20 cellular contexts compared by ENCODE assay signal in the genomic region with DNA sequence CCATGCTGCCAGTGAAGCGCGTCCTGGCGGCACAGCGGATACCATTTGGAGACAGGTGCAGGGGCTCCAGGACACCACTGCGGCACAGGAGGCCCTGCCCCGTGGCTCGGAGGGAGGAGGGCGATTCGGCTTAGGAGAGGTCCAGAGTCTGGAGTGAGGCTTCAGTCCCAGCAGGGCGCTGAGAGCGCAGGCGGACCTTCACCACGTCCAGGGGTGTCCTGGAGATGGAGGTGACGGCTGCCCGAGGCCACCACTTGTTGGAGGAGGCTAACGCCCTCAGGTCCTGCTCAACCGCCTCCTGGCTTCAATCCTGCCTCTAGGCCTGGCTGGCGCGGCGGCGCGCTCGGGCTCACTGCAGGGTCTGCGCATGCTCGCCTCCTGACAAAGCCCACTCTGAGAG. TPM values are rescaled to one million over a fixed set of nuclear protein-coding genes. Genes with fewer than 3 reads are reported as not detected.
DNase-seq lines count a peak whose midpoint lies in the region; ATAC-seq and TF ChIP-seq lines count a peak whose summit lies in the region.
"Had no signal": no experiment of that assay in that cellular context is flagged by ENCODE, and none has a peak within 500 bp of the region (broad histone marks: within the 10 kb centered on the region; RNA-seq: fewer than 3 reads in every experiment).

No MANE protein-coding gene starts in this region.

- ATAC-seq in naive thymus-derived CD8-positive, alpha-beta T cell, result no peak
- ATAC-seq in GM21529 (IDR thresholded peaks at IDR 0.05; ENCODE audit: unreplicated experiment), result no peak
- ATAC-seq in GM19351 (IDR thresholded peaks at IDR 0.05; ENCODE audit: unreplicated experiment), result no peak

- H3K4me1 ChIP-seq in testis (no peaks in the 10 kb centered on the region), uterus (no peaks in the 10 kb centered on the region)
- H3K4me1 ChIP-seq: BE2C, Peyer's patch, SJCRH30 had no signal

- H3K27me3 ChIP-seq in H7 (ENCODE audit: control insufficient read depth, insufficient read depth, low read length), result no peaks in the 10 kb centered on the region
- H3K27me3 ChIP-seq in testis, result no peaks in the 10 kb centered on the region
- H3K27me3 ChIP-seq in uterus, result peaks cover 0 to 5% of the 10 kb centered on the region in 2 donors
- H3K27me3 ChIP-seq: Peyer's patch, SJCRH30 had no signal

- POLR2A ChIA-PET in naive thymus-derived CD8-positive, alpha-beta T cell (lab: Charles Lee), result no interaction called here

- H3K9me3 Mint-ChIP-seq in naive thymus-derived CD8-positive, alpha-beta T cell, result peaks cover 10 to 34% (median 25%) of the 10 kb centered on the region in 9 donors

- no peaks in the 10 kb centered on the region for H3K27me3 Mint-ChIP-seq in naive thymus-derived CD8-positive, alpha-beta T cell

- TF ChIP-seq CTCF in testis (IDR thresholded peaks at IDR 0.05) (no peak), uterus (IDR thresholded peaks at IDR 0.05) (no peak)

- H3K4me3 ChIP-seq in H7 (ENCODE audit: insufficient read depth, low read depth, low read length) (no peak overlapping the region), testis (peak overlapping the region; percentile 19 to 43), uterus (no peak overlapping the region)
- H3K4me3 ChIP-seq: Peyer's patch, SJCRH30 had no signal

- H3K9me3 ChIP-seq in testis (no peaks in the 10 kb centered on the region), uterus (no peaks in the 10 kb centered on the region)
- H3K9me3 ChIP-seq: BE2C, Peyer's patch, SJCRH30 had no signal

- intact Hi-C loops in testis (cut with DNase I; ENCODE audit: low total_unique reads) (no loop called here), uterus (cut with DNase I; ENCODE audit: low total_unique reads) (loop anchor here (5.0 kb wide), 1 partner anchor 219 kb away; no protein-coding TSS in a partner anchor)

- WGBS in testis, 2 donors, result 42 to 78% methylated on average over 16 to 25 of the region's 25 CpGs

- H3K36me3 ChIP-seq in H7 (replicated peaks; ENCODE audit: control insufficient read depth, insufficient read depth, low read length) (no peaks in the 10 kb centered on the region), testis (ENCODE audit: low read depth, missing control alignments) (no peaks in the 10 kb centered on the region), uterus (no peaks in the 10 kb centered on the region)
- H3K36me3 ChIP-seq: BE2C, Peyer's patch, SJCRH30 had no signal

- H3K36me3 Mint-ChIP-seq in naive thymus-derived CD8-positive, alpha-beta T cell, result peaks cover 6 to 39% (median 25%) of the 10 kb centered on the region in 3 donors
- H3K36me3 Mint-ChIP-seq: CD4-positive, CD25-positive, alpha-beta regulatory T cell had no signal

- H3K27ac ChIP-seq in testis (no peak overlapping the region), uterus (no peak overlapping the region)
- H3K27ac ChIP-seq: KMS-11, Peyer's patch, SJCRH30 had no signal

- H3K4me3 Mint-ChIP-seq in naive thymus-derived CD8-positive, alpha-beta T cell, result no peak overlapping the region
- H3K4me3 Mint-ChIP-seq: CD4-positive, CD25-positive, alpha-beta regulatory T cell had no signal

- TF ChIP-seq POLR2A in testis (IDR thresholded peaks at IDR 0.05) (no peak), uterus (IDR thresholded peaks at IDR 0.05) (no peak)

- peak overlapping the region in 6 of 10 donors; percentile 19 to 100 (median 50) for H3K27ac Mint-ChIP-seq in naive thymus-derived CD8-positive, alpha-beta T cell
- H3K27ac Mint-ChIP-seq: CD4-positive, CD25-positive, alpha-beta regulatory T cell had no signal

- DNase-seq in H7 (peak; percentile 11), SK-N-DZ (ENCODE audit: low spot score) (peak; percentile 20), testis (peak; percentile 56), uterus (no peak)
- no peak for DNase-seq in naive thymus-derived CD8-positive, alpha-beta T cell
- DNase-seq: BE2C; CD4-positive, CD25-positive, alpha-beta regulatory T cell; DND-41; NCI-H1092 treated with DMSO at 0.1 percent for 48 hours; NCI-H1436 treated with DMSO at 0.1 percent for 48 hours; NCI-H2029; NCI-H226; NCI-H510A treated with DMSO at 0.1 percent for 48 hours; NCI-H774; NK-92 treated with Interleukin-12 subunit alpha and Interleukin-12 subunit beta, amount 100 ng/mL, for 24 hours; Peyer's patch; SJCRH30 had no signal

- peaks cover 20 to 46% (median 35%) of the 10 kb centered on the region in 4 donors for H3K4me1 Mint-ChIP-seq in naive thymus-derived CD8-positive, alpha-beta T cell

RNA-seq across cellular contexts. Expression of a gene that starts 45.7 kb away (rescaled TPM):
- 13.3 and 15.4 TPM in 2 replicates for total RNA-seq in H7 (2014; rRNA removed; shearing (Covaris generic))
- 0.54 and 0.74 TPM in 2 replicates for polyA plus RNA-seq in SK-N-DZ (2014; cell fraction: cytosol; rRNA removed)
- polyA plus RNA-seq in SK-N-DZ (2014; cell fraction: nucleus; rRNA removed), result 0.30 and 0.37 TPM in 2 replicates
- total RNA-seq in naive thymus-derived CD8-positive, alpha-beta T cell, result 1 to 10 TPM; 2.4 TPM
- polyA plus RNA-seq in naive thymus-derived CD8-positive, alpha-beta T cell, result under 1 TPM; 0.30 to 0.88 (median 0.82) TPM
- 1 to 10 TPM; 2.1 to 3.9 TPM for total RNA-seq in testis
- polyA plus RNA-seq in testis (ENCODE audit: insufficient read depth, low read depth, low replicate concordance), result 4.1 TPM
- total RNA-seq in uterus, result 1 to 10 TPM in 2 of 4 donors, under 1 TPM in 2; 0.29 to 1.6 (median 0.80) TPM

Comparison
In these comparisons a context has a peak if more than half of its experiments do, and no peak if none do; other contexts are left out.
1. DNase-seq: peak in H7 (single experiment), SK-N-DZ (single experiment) and testis (single experiment); none in naive thymus-derived CD8-positive, alpha-beta T cell (0 of 10) and uterus (0 of 2).
2. H3K4me3 ChIP-seq: peak in testis (2 of 2); none in H7 (single experiment) and uterus (0 of 2).